Comparison of ENCODE assay signal across 21 cellular contexts in the genomic region with DNA sequence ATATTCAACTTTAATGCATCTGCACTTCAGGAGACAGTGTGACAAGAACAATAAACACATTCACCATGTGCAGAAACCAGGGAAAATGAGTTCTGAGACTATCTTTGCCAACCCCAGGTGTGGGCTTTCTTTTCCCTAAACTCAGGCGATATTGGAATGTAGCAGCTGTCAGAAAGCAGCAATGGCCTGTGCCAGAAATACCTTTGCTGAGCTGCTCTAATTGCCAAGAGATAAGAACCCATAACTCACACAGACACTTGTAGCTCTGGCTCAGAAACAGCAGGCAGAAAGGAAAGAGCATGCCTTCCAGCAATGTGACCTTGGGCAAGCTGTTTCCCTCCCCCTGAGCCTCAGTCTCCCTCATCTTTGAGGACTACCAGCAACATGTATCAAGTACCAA.
DNase-seq lines count a peak whose midpoint lies in the region; ATAC-seq, FAIRE-seq and TF ChIP-seq lines count a peak whose summit lies in the region.
"Had no signal": no experiment of that assay in that cellular context is flagged by ENCODE, and none has a peak within 500 bp of the region (broad histone marks: within the 10 kb centered on the region; RNA-seq: fewer than 3 reads in every experiment).

No MANE protein-coding gene starts in this region.

- no peaks in the 10 kb centered on the region for H3K79me2 ChIP-seq in K562 (ENCODE audit: control insufficient read depth, insufficient read depth, low read length)

- H3K4me1 ChIP-seq in K562 (replicated peaks in 1 of 2; ENCODE audit: control insufficient read depth in 2 of 2, insufficient read depth in 2 of 2, low read length in 2 of 2) (no peaks in the 10 kb centered on the region), upper lobe of right lung (no peaks in the 10 kb centered on the region)
- H3K4me1 ChIP-seq: gastrocnemius medialis had no signal

- DNase-seq in Right ventricle myocardium inferior (ENCODE audit: missing footprints) (no peak), cardiac septum (ENCODE audit: low spot score) (no peak), K562 (ENCODE audit: extremely low read depth in 1 of 4, low spot score in 3 of 4) (no peak), left lobe of liver (ENCODE audit: low spot score) (no peak), upper lobe of right lung (no peak), NCI-H2107 treated with DMSO at 0.1 percent for 48 hours (lab: John Stamatoyannopoulos, UW; ENCODE audit: unreplicated experiment) (no peak), NCI-H146 treated with DMSO at 0.1 percent for 48 hours (lab: John Stamatoyannopoulos, UW; ENCODE audit: unreplicated experiment) (no peak)
- DNase-seq: activated naive CD4-positive, alpha-beta T cell treated with anti-CD3 and anti-CD28 coated beads, Interleukin-2, amount 10 ng/mL, durations not matched to agents 7 days and 5 days; activated T-cell treated with anti-CD3 and anti-CD28 coated beads, Interleukin-2, amount 50 U/mL, for 24 hours; effector memory CD4-positive, alpha-beta T cell; gastrocnemius medialis; NCI-H2171 treated with DMSO at 0.1 percent for 48 hours; NCI-H748 treated with DMSO at 0.1 percent for 48 hours; stimulated activated CD8-positive, alpha-beta memory T cell treated with anti-CD3 and anti-CD28 coated beads, Interleukin-4, amount 100 ng/mL, for 48 hours; substantia nigra had no signal

- FAIRE-seq in K562 (lab: Jason Lieb, UNC): no peak
- FAIRE-seq: D721Med had no signal

- H2AFZ ChIP-seq in K562 (ENCODE audit: low read depth, low read length): no peak overlapping the region
- H2AFZ ChIP-seq: neural progenitor cell had no signal

- 8% methylated on average over 1 of the region's 1 CpG for WGBS in K562 (ENCODE audit: insufficient coverage, low coverage, missing lambda C conversion rate)

- H4K20me1 ChIP-seq in K562 (replicated peaks; ENCODE audit: control insufficient read depth, insufficient read depth, low read length): peaks cover 4% of the 10 kb centered on the region; the same call in 1 of the 2 replicates
- H4K20me1 ChIP-seq: BLaER1 had no signal

- no peaks in the 10 kb centered on the region for H3K36me3 ChIP-seq in K562 (ENCODE audit: control insufficient read depth, insufficient read depth, low read length)
- H3K36me3 ChIP-seq in upper lobe of right lung: no peaks in the 10 kb centered on the region
- H3K36me3 ChIP-seq: ascending aorta, BLaER1, gastrocnemius medialis, neural progenitor cell had no signal

- H3K4me3 ChIP-seq in K562 (no peak overlapping the region), upper lobe of right lung (no peak overlapping the region)
- H3K4me3 ChIP-seq: ascending aorta, BLaER1, gastrocnemius medialis, neural progenitor cell had no signal

- ATAC-seq in Right ventricle myocardium inferior (peak; percentile 78), K562 (no peak), left lobe of liver (peak; percentile 77), upper lobe of right lung (peak; percentile 74), GM21515 (IDR thresholded peaks at IDR 0.05; ENCODE audit: unreplicated experiment) (no peak)
- ATAC-seq: activated CD4-positive, CD25-positive, alpha-beta regulatory T cell treated with anti-CD3 and anti-CD28 coated beads, Interleukin-2, amount 50 U/mL, for 24 hours; gastrocnemius medialis had no signal

- in situ Hi-C loops in K562 (cut with MboI): no loop called here

- H3K9ac ChIP-seq in K562 (ENCODE audit: insufficient read depth in 1 of 2, low read depth in 2 of 2, low read length in 2 of 2): no peak overlapping the region
- H3K9ac ChIP-seq: BLaER1, neural progenitor cell had no signal

- H3K27ac ChIP-seq in K562 (ENCODE audit: extremely low read depth, low read depth, low read length): no peak overlapping the region
- H3K27ac ChIP-seq in upper lobe of right lung: no peak overlapping the region
- H3K27ac ChIP-seq: ascending aorta, BLaER1, gastrocnemius medialis, neural progenitor cell had no signal

- H3K9me3 ChIP-seq in K562 (replicated peaks; ENCODE audit: control insufficient read depth, insufficient read depth, low read depth, low read length): no peaks in the 10 kb centered on the region
- no peaks in the 10 kb centered on the region for H3K9me3 ChIP-seq in upper lobe of right lung
- H3K9me3 ChIP-seq: ascending aorta, BLaER1, gastrocnemius medialis had no signal

- H3K9me1 ChIP-seq in K562 (ENCODE audit: control insufficient read depth, insufficient read depth, low read length): no peaks in the 10 kb centered on the region

- POLR2A ChIA-PET in K562 (lab: Yijun Ruan, JAX): interaction anchor here (0.7 kb wide), 1 partner anchor 127 kb away, joined by 4 read pairs; no protein-coding TSS in a partner anchor

- TF ChIP-seq RAD21 in K562 (CRISPR knock-in tag; conservative IDR thresholded peaks at IDR 0.05 in 1 of 2, IDR thresholded peaks at IDR 0.05 in 1 of 2): no peak

- TF ChIP-seq POLR2A in K562 (conservative IDR thresholded peaks at IDR 0.05): no peak

- H3K27me3 ChIP-seq in K562 (ENCODE audit: control insufficient read depth in 2 of 2, insufficient read depth in 2 of 2, low read length in 2 of 2): peaks cover 9 to 25% of the 10 kb centered on the region in 2 experiments; a peak in 3 of 5 replicates
- no peaks in the 10 kb centered on the region for H3K27me3 ChIP-seq in upper lobe of right lung
- H3K27me3 ChIP-seq: ascending aorta, BLaER1, gastrocnemius medialis, neural progenitor cell had no signal

- no TSS peak for BruUV-seq in K562 (replicated peaks; lab: Mats Ljungman, UMichigan)

- TF ChIP-seq EP300 in K562 (IDR thresholded peaks at IDR 0.05; ENCODE audit: low read length): no peak

- H3K4me2 ChIP-seq in K562 (ENCODE audit: insufficient read depth, low read length): no peak overlapping the region
- H3K4me2 ChIP-seq: BLaER1, neural progenitor cell had no signal

- no peak for TF ChIP-seq CTCF in K562 (IDR thresholded peaks at IDR 0.05 in 2 of 3, conservative IDR thresholded peaks at IDR 0.05 in 1 of 3; ENCODE audit: insufficient read depth in 2 of 3, low read depth in 1 of 3, low read length in 3 of 3)
- TF ChIP-seq CTCF in upper lobe of right lung (IDR thresholded peaks at IDR 0.05): no peak

- CTCF ChIA-PET in K562 (lab: Yijun Ruan, JAX; ENCODE audit: low intra/inter-chr PET ratio): interaction anchor here (1.1 to 1.4 kb wide), 2 partner anchors 116 to 127 kb away, joined by 4 read pairs; no protein-coding TSS in a partner anchor

- intact Hi-C loops in Right ventricle myocardium inferior (cut with DNase I): loop anchor here (5.0 kb wide), 1 partner anchor 149 kb away; no protein-coding TSS in a partner anchor
- intact Hi-C loops in cardiac septum (cut with DNase I): loop anchor here (5.0 to 10.0 kb wide), 2 partner anchors 52 to 149 kb away; no protein-coding TSS in a partner anchor
- intact Hi-C loops in K562 (cut with micrococcal nuclease): loop anchor here (1.0 kb wide), 1 partner anchor 148 kb away; no protein-coding TSS in a partner anchor
- intact Hi-C loops in upper lobe of right lung (cut with DNase I): no loop called here

TF ChIP-seq in K562, 482 proteins besides CTCF, POLR2A, EP300 and RAD21:
- no peak for TF ChIP-seq TBL1XR1 (IDR thresholded peaks at IDR 0.05; ENCODE audit: low read length in 2 of 2)
- no peak for TF ChIP-seq NELFE (IDR thresholded peaks at IDR 0.05; ENCODE audit: insufficient read depth, insufficient read length)
- TF ChIP-seq NR1H2 (CRISPR knock-in tag; IDR thresholded peaks at IDR 0.05): no peak
- peak; percentile 67 for TF ChIP-seq MEIS2 (IDR thresholded peaks at IDR 0.05; ENCODE audit: partially characterized antibody)
- no peak for TF ChIP-seq PML (IDR thresholded peaks at IDR 0.05; ENCODE audit: low read length)
- no peak for TF ChIP-seq NUFIP1 (IDR thresholded peaks at IDR 0.05; ENCODE audit: partially characterized antibody)
- TF ChIP-seq PBX2 (CRISPR knock-in tag; IDR thresholded peaks at IDR 0.05; ENCODE audit: low read depth): no peak
- TF ChIP-seq PBX2 (tag; conservative IDR thresholded peaks at IDR 0.05; ENCODE audit: low read depth): peak; percentile 76
- no peak for TF ChIP-seq ZNF197 (CRISPR knock-in tag; IDR thresholded peaks at IDR 0.05; ENCODE audit: low read depth)

Comparison
In these comparisons a context has a peak if more than half of its experiments do, and no peak if none do; other contexts are left out.
1. ATAC-seq: peak in Right ventricle myocardium inferior (single experiment), left lobe of liver (single experiment) and upper lobe of right lung (single experiment); none in K562 (single experiment) and GM21515 (single experiment).